ENCODE assay signal across 21 cellular contexts in genomic region chr16:4574919-4575705, GRCh38. TPM values are rescaled to one million over a fixed set of nuclear protein-coding genes. Genes with fewer than 3 reads are reported as not detected.
DNase-seq lines count a peak whose midpoint lies in the region; ATAC-seq and TF ChIP-seq lines count a peak whose summit lies in the region.
"Had no signal": no experiment of that assay in that cellular context is flagged by ENCODE, and none has a peak within 500 bp of the region (broad histone marks: within the 10 kb centered on the region; RNA-seq: fewer than 3 reads in every experiment).

No MANE protein-coding gene starts in this region.

- no peaks in the 10 kb centered on the region for H3K79me1 ChIP-seq in mesendoderm (ENCODE audit: low read length)

- no peak overlapping the region for H3K27ac Mint-ChIP-seq in CD4-positive, alpha-beta T cell
- H3K27ac Mint-ChIP-seq: activated B cell treated with CpG ODN at 0.5 μM for 24 hours, brain, mesothelial cell of epicardium had no signal

- H3K9ac ChIP-seq in mesendoderm (ENCODE audit: low read length): no peak overlapping the region
- no peak overlapping the region for H3K9ac ChIP-seq in PC-3 (ENCODE audit: low read length)

- no peaks in the 10 kb centered on the region for H3K4me1 Mint-ChIP-seq in CD4-positive, alpha-beta T cell (ENCODE audit: low read depth)
- H3K4me1 Mint-ChIP-seq: activated B cell treated with CpG ODN at 0.5 μM for 24 hours, mesothelial cell of epicardium had no signal

- H3K4me3 ChIP-seq in WERI-Rb-1 (ENCODE audit: low read depth, low read length) (no peak overlapping the region), mesendoderm (ENCODE audit: low read length) (no peak overlapping the region), PC-3 (ENCODE audit: low read length) (no peak overlapping the region)
- H3K4me3 ChIP-seq: dorsolateral prefrontal cortex, heart left ventricle, PC-9 had no signal

- H4K5ac ChIP-seq in mesendoderm (ENCODE audit: low read length): no peak overlapping the region

- H3F3A ChIP-seq in PC-3 (ENCODE audit: low read length, unreplicated experiment): no peaks in the 10 kb centered on the region

- no peaks in the 10 kb centered on the region for H3K9me2 ChIP-seq in PC-3 (replicated peaks; ENCODE audit: low read length)

- H3K9me3 Mint-ChIP-seq in CD4-positive, alpha-beta T cell: no peaks in the 10 kb centered on the region
- H3K9me3 Mint-ChIP-seq: activated B cell treated with CpG ODN at 0.5 μM for 24 hours, mesothelial cell of epicardium had no signal

- no CpG with 5 or more reads among the region's 11 CpGs for WGBS in mesendoderm (ENCODE audit: extremely low coverage, insufficient coverage, low lambda C conversion rate)

- no peak overlapping the region for H3K4me2 ChIP-seq in mesendoderm (ENCODE audit: low read length)
- H3K4me2 ChIP-seq in PC-3 (ENCODE audit: low read length): no peak overlapping the region
- H3K4me2 ChIP-seq: PC-9 had no signal

- H3K4me1 ChIP-seq in mesendoderm (ENCODE audit: control insufficient read depth, low read depth, low read length) (no peaks in the 10 kb centered on the region), PC-3 (ENCODE audit: insufficient read depth, low read length) (peaks cover 5% of the 10 kb centered on the region)
- H3K4me1 ChIP-seq: heart left ventricle had no signal

- POLR2A ChIA-PET in CD4-positive, alpha-beta T cell (lab: Charles Lee): no interaction called here
- POLR2A ChIA-PET in PC-3 (lab: Charles Lee; ENCODE audit: unreplicated experiment): no interaction called here

- intact Hi-C loops in CD4-positive, alpha-beta T cell (cut with DNase I, micrococcal nuclease): no loop called here
- intact Hi-C loops in PC-3 (cut with micrococcal nuclease): no loop called here

- H2BK120ac ChIP-seq in mesendoderm (ENCODE audit: low read depth, low read length): no peak overlapping the region

- TF ChIP-seq CTCF in WERI-Rb-1 (IDR thresholded peaks at IDR 0.05; ENCODE audit: low read depth, low read length): peak; percentile 59
- TF ChIP-seq CTCF in CD4-positive, alpha-beta T cell (IDR thresholded peaks at IDR 0.05): no peak
- no peak for TF ChIP-seq CTCF in PC-3 (conservative IDR thresholded peaks at IDR 0.05; ENCODE audit: low read depth, low read length)

- CTCF ChIA-PET in CD4-positive, alpha-beta T cell (lab: Charles Lee): no interaction called here
- CTCF ChIA-PET in PC-3 (lab: Charles Lee): no interaction called here

- H2AK5ac ChIP-seq in mesendoderm (ENCODE audit: low read length): no peak overlapping the region

- peak; percentile 50; the same call in 1 of the 2 replicates for TF ChIP-seq EP300 in Ishikawa (IDR thresholded peaks at IDR 0.05; ENCODE audit: borderline replicate concordance)

- H2AFZ ChIP-seq in PC-3 (ENCODE audit: low read length): no peak overlapping the region
- H2AFZ ChIP-seq: PC-9 had no signal

- H3K27me3 ChIP-seq in WERI-Rb-1 (ENCODE audit: insufficient read depth, low read depth, severe bottlenecking) (no peaks in the 10 kb centered on the region), mesendoderm (ENCODE audit: insufficient read depth, low read length, poor library complexity) (no peaks in the 10 kb centered on the region), PC-3 (ENCODE audit: low read length) (no peaks in the 10 kb centered on the region)
- no peaks in the 10 kb centered on the region for H3K27me3 ChIP-seq in CD4-positive, alpha-beta T cell (ENCODE audit: control insufficient read depth, insufficient read depth, low read length)
- H3K27me3 ChIP-seq: dorsolateral prefrontal cortex, heart left ventricle had no signal

- peak; percentile 42 for DNase-seq in GF-D8 (lab: John Stamatoyannopoulos, UW)
- DNase-seq in WERI-Rb-1: peak; percentile 39
- DNase-seq in mesendoderm: peak; percentile 47
- DNase-seq in CD4-positive, alpha-beta T cell: no peak
- no peak for DNase-seq in PC-3
- DNase-seq in anterior cingulate cortex (lab: John Stamatoyannopoulos, UW): no peak
- DNase-seq: activated B cell treated with CpG ODN at 0.5 μM for 24 hours; activated gamma-delta T cell; DMS79 treated with DMSO at 0.1 percent for 48 hours; dorsolateral prefrontal cortex; heart left ventricle; NCI-H510A; PC-9; stimulated activated CD4-positive, alpha-beta T cell treated with anti-CD3 and anti-CD28 coated beads, Interleukin-2, amount 100 ng/mL, for 48 hours had no signal

- no peaks in the 10 kb centered on the region for H3K27me3 Mint-ChIP-seq in CD4-positive, alpha-beta T cell
- H3K27me3 Mint-ChIP-seq: brain had no signal

- no peak overlapping the region for H4K8ac ChIP-seq in mesendoderm (ENCODE audit: low read depth, low read length)

- H3K9me3 ChIP-seq in WERI-Rb-1 (ENCODE audit: severe bottlenecking): no peaks in the 10 kb centered on the region
- H3K9me3 ChIP-seq in CD4-positive, alpha-beta T cell (ENCODE audit: control insufficient read depth, low read length): no peaks in the 10 kb centered on the region
- no peaks in the 10 kb centered on the region for H3K9me3 ChIP-seq in PC-3 (ENCODE audit: low read length)
- H3K9me3 ChIP-seq: heart left ventricle had no signal

- peak; percentile 14; the same call in 1 of the 2 replicates for TF ChIP-seq RAD21 in Ishikawa (IDR thresholded peaks at IDR 0.05; ENCODE audit: low read depth)

- no peak overlapping the region for H2BK15ac ChIP-seq in mesendoderm (replicated peaks; ENCODE audit: low read depth)

- H3K36me3 ChIP-seq in WERI-Rb-1 (no peaks in the 10 kb centered on the region), mesendoderm (ENCODE audit: control insufficient read depth, insufficient read depth, low read length) (no peaks in the 10 kb centered on the region), PC-3 (ENCODE audit: low read depth, low read length) (no peaks in the 10 kb centered on the region)
- H3K36me3 ChIP-seq: heart left ventricle had no signal

- no peak for ATAC-seq in CD4-positive, alpha-beta T cell (ENCODE audit: poor library complexity)
- ATAC-seq in GM19351 (IDR thresholded peaks at IDR 0.05; ENCODE audit: unreplicated experiment): no peak
- no peak for ATAC-seq in PC-3
- ATAC-seq: sciatic nerve had no signal

- H3K4me3 Mint-ChIP-seq in CD4-positive, alpha-beta T cell: no peak overlapping the region
- H3K4me3 Mint-ChIP-seq: activated B cell treated with CpG ODN at 0.5 μM for 24 hours, brain, mesothelial cell of epicardium had no signal

- H3K56ac ChIP-seq in mesendoderm (ENCODE audit: low read length): no peak overlapping the region

- BruUV-seq in PC-3 (replicated peaks; lab: Mats Ljungman, UMichigan): no TSS peak

- no peak overlapping the region for H3K18ac ChIP-seq in mesendoderm (ENCODE audit: low read length)

- no peaks in the 10 kb centered on the region for H4K20me1 ChIP-seq in PC-3 (ENCODE audit: low read length)

- no peaks in the 10 kb centered on the region for H3K36me3 Mint-ChIP-seq in CD4-positive, alpha-beta T cell (ENCODE audit: low read depth)
- H3K36me3 Mint-ChIP-seq: brain, mesothelial cell of epicardium had no signal

- H3K27ac ChIP-seq in WERI-Rb-1 (no peak overlapping the region), mesendoderm (ENCODE audit: low read depth, low read length) (no peak overlapping the region), PC-3 (ENCODE audit: low read length) (no peak overlapping the region)
- H3K27ac ChIP-seq in CD4-positive, alpha-beta T cell (ENCODE audit: low read depth, low read length): no peak overlapping the region
- H3K27ac ChIP-seq: dorsolateral prefrontal cortex, heart left ventricle, PC-9 had no signal

- H3K79me2 ChIP-seq in mesendoderm (ENCODE audit: control insufficient read depth, insufficient read depth, low read length) (no peaks in the 10 kb centered on the region), PC-3 (ENCODE audit: low read length) (no peaks in the 10 kb centered on the region)

- H2BK5ac ChIP-seq in mesendoderm (ENCODE audit: low read length): no peak overlapping the region

- no peak overlapping the region for H3K4ac ChIP-seq in mesendoderm (ENCODE audit: low read depth, low read length)

- no peak overlapping the region for H3K23ac ChIP-seq in mesendoderm (ENCODE audit: low read length)

TF ChIP-seq in Ishikawa, 13 proteins besides CTCF, POLR2A, EP300 and RAD21 (continues in another document):
- TF ChIP-seq TEAD4 (IDR thresholded peaks at IDR 0.05) (peak; percentile 7; the same call in 1 of the 2 replicates), MAX (IDR thresholded peaks at IDR 0.05) (peak; percentile 72), NFIC (IDR thresholded peaks at IDR 0.05) (peak; percentile 94), TCF12 (IDR thresholded peaks at IDR 0.05; ENCODE audit: low read depth) (peak; percentile 98)

RNA-seq across cellular contexts. Expression of gene C16orf96, which starts 19.0 kb away (rescaled TPM):
- polyA plus RNA-seq in mesendoderm (2013, experiment 1 of 2): 0.20 TPM
- polyA plus RNA-seq in mesendoderm (2013, experiment 2 of 2): 0.27 TPM
- under 1 TPM; 0.27 to 0.42 TPM for total RNA-seq in CD4-positive, alpha-beta T cell
- total RNA-seq in PC-3 (2014; rRNA removed): not detected in 2 replicates
- total RNA-seq: kidney epithelial cell had no signal
- polyA plus RNA-seq: BJ had no signal

RNA-seq across cellular contexts. Expression of gene CDIP1, which starts 36.5 kb away (rescaled TPM):
- polyA plus RNA-seq in mesendoderm (2013, experiment 1 of 2): 27.3 TPM
- polyA plus RNA-seq in mesendoderm (2013, experiment 2 of 2): 28.1 TPM
- 10 to 100 TPM; 19.5 to 22.4 TPM for total RNA-seq in CD4-positive, alpha-beta T cell
- total RNA-seq in PC-3 (2014; rRNA removed): 7.1 and 8.7 TPM in 2 replicates

RNA-seq across cellular contexts. Expression of gene UBALD1, which starts 39.6 kb away (rescaled TPM):
- polyA plus RNA-seq in mesendoderm (2013, experiment 1 of 2): 51.1 TPM
- 52.2 TPM for polyA plus RNA-seq in mesendoderm (2013, experiment 2 of 2)
- 10 to 100 TPM; 17.5 to 19.3 TPM for total RNA-seq in CD4-positive, alpha-beta T cell
- total RNA-seq in PC-3 (2014; rRNA removed): 24.6 and 28.2 TPM in 2 replicates

RNA-seq across cellular contexts. Expression of gene MGRN1, which starts 49.5 kb away (rescaled TPM):
- polyA plus RNA-seq in mesendoderm (2013, experiment 1 of 2): 43.1 TPM
- 43.5 TPM for polyA plus RNA-seq in mesendoderm (2013, experiment 2 of 2)
- total RNA-seq in CD4-positive, alpha-beta T cell: 10 to 100 TPM; 45.9 to 48.6 TPM
- total RNA-seq in PC-3 (2014; rRNA removed): 22.7 and 38.2 TPM in 2 replicates

Comparison
In these comparisons a context has a peak if more than half of its experiments do, and no peak if none do; other contexts are left out.
1. DNase-seq: peak in GF-D8 (single experiment), WERI-Rb-1 (single experiment) and mesendoderm (single experiment); none in CD4-positive, alpha-beta T cell (0 of 10), PC-3 (single experiment) and anterior cingulate cortex (0 of 58).